ENCODE assay signal across 1 cellular context in the genomic region with DNA sequence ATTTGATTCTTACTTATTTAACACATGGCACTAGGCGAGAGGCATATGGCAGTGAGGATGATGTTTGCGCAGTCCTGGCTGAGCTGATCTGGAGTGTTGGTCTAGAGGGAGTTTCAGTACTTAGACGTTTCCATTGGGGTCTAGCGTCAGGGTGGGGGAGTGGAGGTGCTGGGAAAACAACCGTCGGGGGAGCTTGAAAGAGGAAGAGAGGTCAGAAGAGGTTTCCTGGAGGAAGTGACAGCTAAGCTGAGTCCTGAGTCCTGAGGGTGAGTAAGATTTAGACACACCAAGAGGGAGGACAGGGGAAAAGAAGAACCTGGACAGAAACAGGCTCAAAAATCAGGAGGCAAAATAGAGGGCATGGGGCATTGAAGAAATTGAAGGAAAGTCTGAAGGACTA.
TF ChIP-seq lines count a peak whose summit lies in the region.

No MANE protein-coding gene starts in this region.

TF ChIP-seq in GM23338, 12 proteins besides CTCF, POLR2A, EP300 and RAD21 (continued from another document):
- TF ChIP-seq, protein P1, sequence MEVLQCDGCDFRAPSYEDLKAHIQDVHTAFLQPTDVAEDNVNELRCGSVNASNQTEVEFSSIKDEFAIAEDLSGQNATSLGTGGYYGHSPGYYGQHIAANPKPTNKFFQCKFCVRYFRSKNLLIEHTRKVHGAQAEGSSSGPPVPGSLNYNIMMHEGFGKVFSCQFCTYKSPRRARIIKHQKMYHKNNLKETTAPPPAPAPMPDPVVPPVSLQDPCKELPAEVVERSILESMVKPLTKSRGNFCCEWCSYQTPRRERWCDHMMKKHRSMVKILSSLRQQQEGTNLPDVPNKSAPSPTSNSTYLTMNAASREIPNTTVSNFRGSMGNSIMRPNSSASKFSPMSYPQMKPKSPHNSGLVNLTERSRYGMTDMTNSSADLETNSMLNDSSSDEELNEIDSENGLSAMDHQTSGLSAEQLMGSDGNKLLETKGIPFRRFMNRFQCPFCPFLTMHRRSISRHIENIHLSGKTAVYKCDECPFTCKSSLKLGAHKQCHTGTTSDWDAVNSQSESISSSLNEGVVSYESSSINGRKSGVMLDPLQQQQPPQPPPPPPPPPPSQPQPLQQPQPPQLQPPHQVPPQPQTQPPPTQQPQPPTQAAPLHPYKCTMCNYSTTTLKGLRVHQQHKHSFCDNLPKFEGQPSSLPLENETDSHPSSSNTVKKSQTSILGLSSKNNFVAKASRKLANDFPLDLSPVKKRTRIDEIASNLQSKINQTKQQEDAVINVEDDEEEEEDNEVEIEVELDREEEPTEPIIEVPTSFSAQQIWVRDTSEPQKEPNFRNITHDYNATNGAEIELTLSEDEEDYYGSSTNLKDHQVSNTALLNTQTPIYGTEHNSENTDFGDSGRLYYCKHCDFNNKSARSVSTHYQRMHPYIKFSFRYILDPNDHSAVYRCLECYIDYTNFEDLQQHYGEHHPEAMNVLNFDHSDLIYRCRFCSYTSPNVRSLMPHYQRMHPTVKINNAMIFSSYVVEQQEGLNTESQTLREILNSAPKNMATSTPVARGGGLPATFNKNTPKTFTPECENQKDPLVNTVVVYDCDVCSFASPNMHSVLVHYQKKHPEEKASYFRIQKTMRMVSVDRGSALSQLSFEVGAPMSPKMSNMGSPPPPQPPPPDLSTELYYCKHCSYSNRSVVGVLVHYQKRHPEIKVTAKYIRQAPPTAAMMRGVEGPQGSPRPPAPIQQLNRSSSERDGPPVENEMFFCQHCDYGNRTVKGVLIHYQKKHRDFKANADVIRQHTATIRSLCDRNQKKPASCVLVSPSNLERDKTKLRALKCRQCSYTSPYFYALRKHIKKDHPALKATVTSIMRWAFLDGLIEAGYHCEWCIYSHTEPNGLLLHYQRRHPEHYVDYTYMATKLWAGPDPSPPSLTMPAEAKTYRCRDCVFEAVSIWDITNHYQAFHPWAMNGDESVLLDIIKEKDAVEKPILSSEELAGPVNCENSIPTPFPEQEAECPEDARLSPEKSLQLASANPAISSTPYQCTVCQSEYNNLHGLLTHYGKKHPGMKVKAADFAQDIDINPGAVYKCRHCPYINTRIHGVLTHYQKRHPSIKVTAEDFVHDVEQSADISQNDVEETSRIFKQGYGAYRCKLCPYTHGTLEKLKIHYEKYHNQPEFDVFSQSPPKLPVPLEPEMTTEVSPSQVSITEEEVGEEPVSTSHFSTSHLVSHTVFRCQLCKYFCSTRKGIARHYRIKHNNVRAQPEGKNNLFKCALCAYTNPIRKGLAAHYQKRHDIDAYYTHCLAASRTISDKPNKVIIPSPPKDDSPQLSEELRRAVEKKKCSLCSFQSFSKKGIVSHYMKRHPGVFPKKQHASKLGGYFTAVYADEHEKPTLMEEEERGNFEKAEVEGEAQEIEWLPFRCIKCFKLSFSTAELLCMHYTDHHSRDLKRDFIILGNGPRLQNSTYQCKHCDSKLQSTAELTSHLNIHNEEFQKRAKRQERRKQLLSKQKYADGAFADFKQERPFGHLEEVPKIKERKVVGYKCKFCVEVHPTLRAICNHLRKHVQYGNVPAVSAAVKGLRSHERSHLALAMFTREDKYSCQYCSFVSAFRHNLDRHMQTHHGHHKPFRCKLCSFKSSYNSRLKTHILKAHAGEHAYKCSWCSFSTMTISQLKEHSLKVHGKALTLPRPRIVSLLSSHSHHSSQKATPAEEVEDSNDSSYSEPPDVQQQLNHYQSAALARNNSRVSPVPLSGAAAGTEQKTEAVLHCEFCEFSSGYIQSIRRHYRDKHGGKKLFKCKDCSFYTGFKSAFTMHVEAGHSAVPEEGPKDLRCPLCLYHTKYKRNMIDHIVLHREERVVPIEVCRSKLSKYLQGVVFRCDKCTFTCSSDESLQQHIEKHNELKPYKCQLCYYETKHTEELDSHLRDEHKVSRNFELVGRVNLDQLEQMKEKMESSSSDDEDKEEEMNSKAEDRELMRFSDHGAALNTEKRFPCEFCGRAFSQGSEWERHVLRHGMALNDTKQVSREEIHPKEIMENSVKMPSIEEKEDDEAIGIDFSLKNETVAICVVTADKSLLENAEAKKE (CRISPR knock-in tag; IDR thresholded peaks at IDR 0.05): no peak
- TF ChIP-seq EZH2phosphoT487 (IDR thresholded peaks at IDR 0.05; ENCODE audit: unreplicated experiment): no peak
- TF ChIP-seq NANOG (IDR thresholded peaks at IDR 0.05; ENCODE audit: borderline replicate concordance): no peak
- no peak for TF ChIP-seq ZNF331 (CRISPR knock-in tag; IDR thresholded peaks at IDR 0.05; ENCODE audit: low read depth)
